ENCODE assay signal across 8 cellular contexts in genomic region chr6:52407467-52407866, GRCh38. TPM values are rescaled to one million over a fixed set of nuclear protein-coding genes. Genes with fewer than 3 reads are reported as not detected.
DNase-seq lines count a peak whose midpoint lies in the region; ATAC-seq and TF ChIP-seq lines count a peak whose summit lies in the region.

No MANE protein-coding gene starts in this region.

- ATAC-seq in HG03196 (IDR thresholded peaks at IDR 0.05; ENCODE audit: unreplicated experiment) (peak; percentile 81), memory B cell (ENCODE audit: low read depth) (peak; percentile 72), HG02642 (IDR thresholded peaks at IDR 0.05; ENCODE audit: poor library complexity, unreplicated experiment) (no peak)

- H3K4me3 Mint-ChIP-seq in memory B cell: no peak overlapping the region
- H3K4me3 Mint-ChIP-seq in mesothelial cell of epicardium: no peak overlapping the region

- H3K4me1 Mint-ChIP-seq in memory B cell (no peaks in the 10 kb centered on the region), mesothelial cell of epicardium (peaks cover 12% of the 10 kb centered on the region)

- no peaks in the 10 kb centered on the region for H3K27me3 Mint-ChIP-seq in memory B cell
- no peaks in the 10 kb centered on the region for H3K27me3 Mint-ChIP-seq in mesothelial cell of epicardium (ENCODE audit: low read depth)

- no peaks in the 10 kb centered on the region for H3K36me3 ChIP-seq in mammary epithelial cell (ENCODE audit: insufficient read depth, low read length)

- H3K9me3 Mint-ChIP-seq in memory B cell: no peaks in the 10 kb centered on the region
- H3K9me3 Mint-ChIP-seq in mesothelial cell of epicardium: no peaks in the 10 kb centered on the region

- BruUV-seq in mammary epithelial cell (replicated peaks; lab: Mats Ljungman, UMichigan): no TSS peak

- no peak overlapping the region for H3K4me3 ChIP-seq in AG04450 (ENCODE audit: low read depth, low read length)
- no peak overlapping the region for H3K4me3 ChIP-seq in GM12865 (ENCODE audit: low read depth, low read length)
- no peak overlapping the region for H3K4me3 ChIP-seq in mammary epithelial cell (replicated peaks in 1 of 3; ENCODE audit: insufficient read depth in 1 of 3, low read depth in 2 of 3, low read length in 3 of 3)

- DNase-seq in AG04450 (ENCODE audit: low read depth, low spot score) (no peak), GM12865 (ENCODE audit: low read depth) (peak; percentile 69), NCI-H748 treated with DMSO at 0.1 percent for 48 hours (lab: John Stamatoyannopoulos, UW) (peak; percentile 42), mammary epithelial cell (peak; percentile 37), memory B cell (ENCODE audit: low spot score in 2 of 2) (peak in 1 of 2 donors; percentile 29), mesothelial cell of epicardium (ENCODE audit: low spot score in 2 of 2, unreplicated experiment in 2 of 2) (no peak)

- H2AFZ ChIP-seq in mammary epithelial cell (ENCODE audit: low read depth, low read length): no peak overlapping the region

- H3K27ac ChIP-seq in AG04450 (ENCODE audit: low read depth, low read length) (no peak overlapping the region), mammary epithelial cell (ENCODE audit: insufficient read depth, low read depth, low read length) (no peak overlapping the region)

- H3K27me3 ChIP-seq in AG04450 (ENCODE audit: control insufficient read depth, insufficient read depth, low read length): no peaks in the 10 kb centered on the region
- H3K27me3 ChIP-seq in mammary epithelial cell (ENCODE audit: insufficient read depth, low read length): no peaks in the 10 kb centered on the region

- dilution Hi-C loops in mammary epithelial cell (cut with HindIII; ENCODE audit: low sequenced_read_pairs): loop anchor here (25.0 kb wide), 1 partner anchor 255 kb away; the partner anchor contains the start of gene TMEM14A

- CTCF ChIA-PET in AG04450 (lab: Charles Lee): interaction anchor here (0.6 to 3.1 kb wide), 66 partner anchors 8 to 1850 kb away, joined by 3 to 89 read pairs (median 4); partner anchors contain the start of gene GSTA4
- CTCF ChIA-PET in mammary epithelial cell (lab: Charles Lee; ENCODE audit: low non-redundant PET): interaction anchor here (0.6 to 0.7 kb wide), 2 partner anchors 230 to 296 kb away, joined by 11 to 27 read pairs; no protein-coding TSS in a partner anchor

- in situ Hi-C loops in mammary epithelial cell (cut with MboI; ENCODE audit: low sequenced_read_pairs in 2 of 2): no loop called here

- H3K9me3 ChIP-seq in AG04450 (ENCODE audit: control insufficient read depth, insufficient read depth, low read length) (no peaks in the 10 kb centered on the region; the same call in 1 of the 2 replicates), mammary epithelial cell (replicated peaks; ENCODE audit: insufficient read depth, low read length) (no peaks in the 10 kb centered on the region)

- no peak overlapping the region for H3K9ac ChIP-seq in mammary epithelial cell (ENCODE audit: insufficient read depth, low read length)

- H3K4me2 ChIP-seq in mammary epithelial cell (ENCODE audit: insufficient read depth, low read depth, low read length): no peak overlapping the region

- H3K36me3 Mint-ChIP-seq in memory B cell (peaks cover 9% of the 10 kb centered on the region), mesothelial cell of epicardium (peaks cover 8% of the 10 kb centered on the region)

- H3K27ac Mint-ChIP-seq in memory B cell (no peak overlapping the region), mesothelial cell of epicardium (no peak overlapping the region)

- no peaks in the 10 kb centered on the region for H4K20me1 ChIP-seq in mammary epithelial cell (ENCODE audit: insufficient read depth, low read length)

- H3K4me1 ChIP-seq in mammary epithelial cell (ENCODE audit: insufficient read depth, low read length): no peaks in the 10 kb centered on the region

- peak; percentile 58 for TF ChIP-seq CTCF in AG04450 (IDR thresholded peaks at IDR 0.05; ENCODE audit: low read depth, low read length)
- peak; percentile 51 for TF ChIP-seq CTCF in GM12865 (IDR thresholded peaks at IDR 0.05; ENCODE audit: insufficient read depth, low read depth, low read length, missing control alignments)
- peak; percentile 58 to 61 for TF ChIP-seq CTCF in mammary epithelial cell (conservative IDR thresholded peaks at IDR 0.05 in 1 of 2, IDR thresholded peaks at IDR 0.05 in 1 of 2; ENCODE audit: extremely low read depth in 1 of 2, insufficient read depth in 1 of 2, low read depth in 1 of 2, low read length in 2 of 2)
- TF ChIP-seq CTCF in mesothelial cell of epicardium (IDR thresholded peaks at IDR 0.05; ENCODE audit: unreplicated experiment): no peak

- intact Hi-C loops in mammary epithelial cell (cut with micrococcal nuclease): loop anchor here (1.0 kb wide), 1 partner anchor 256 kb away; no protein-coding TSS in a partner anchor

- H3K79me2 ChIP-seq in mammary epithelial cell (ENCODE audit: insufficient read depth, low read length): no peaks in the 10 kb centered on the region

- POLR2A ChIA-PET in AG04450 (lab: Yijun Ruan, JAX): interaction anchor here (0.6 kb wide), 2 partner anchors 100 to 109 kb away, joined by 3 to 5 read pairs; no protein-coding TSS in a partner anchor

RNA-seq across cellular contexts. Expression of gene EFHC1, which starts 12.7 kb away (rescaled TPM):
- polyA plus RNA-seq in AG04450 (2011; rRNA removed) (43.3 and 59.8 TPM in 2 replicates), mammary epithelial cell (10.5 TPM)
- 25.0 and 25.2 TPM in 2 replicates for polyA minus RNA-seq in AG04450 (2011; rRNA and poly(A)+ RNA removed)
- total RNA-seq in mammary epithelial cell (10 to 100 TPM; 16.3 to 17.6 TPM), mesothelial cell of epicardium (33.0 to 36.1 TPM (median 34.4 TPM) in 3 replicates)
- polyA minus RNA-seq in mammary epithelial cell: 13.2 TPM

RNA-seq across cellular contexts. Expression of gene PAQR8, which starts 45.5 kb away (rescaled TPM):
- polyA plus RNA-seq in AG04450 (2011; rRNA removed): 4.2 and 4.6 TPM in 2 replicates
- polyA minus RNA-seq in AG04450 (2011; rRNA and poly(A)+ RNA removed): 4.6 and 5.3 TPM in 2 replicates
- total RNA-seq in mammary epithelial cell: 1 to 10 TPM in 1 of 2 donors, under 1 TPM in 1; 0.17 to 3.4 TPM
- polyA plus RNA-seq in mammary epithelial cell: 1.4 TPM
- polyA minus RNA-seq in mammary epithelial cell: 2.2 TPM
- total RNA-seq in mesothelial cell of epicardium: 9.5 to 9.7 TPM (median 9.5 TPM) in 3 replicates

Comparison
In these comparisons a context has a peak if more than half of its experiments do, and no peak if none do; other contexts are left out.
1. DNase-seq: peak in GM12865 (single experiment), NCI-H748 treated with DMSO at 0.1 percent for 48 hours (single experiment) and mammary epithelial cell (single experiment); none in AG04450 (single experiment) and mesothelial cell of epicardium (0 of 2).